Comparison of ENCODE assay signal across 1 cellular context in genomic region chr5:147539053-147539452, GRCh38.
TF ChIP-seq lines count a peak whose summit lies in the region.

No MANE protein-coding gene starts in this region.

TF ChIP-seq in SK-N-SH treated with all-trans-retinoic acid at 6 μM for 48 hours, 23 proteins besides CTCF, POLR2A, EP300 and RAD21 (continued from another document):
- TF ChIP-seq ZNF565 (CRISPR knock-in tag; conservative IDR thresholded peaks at IDR 0.05; ENCODE audit: low read depth) (no peak), ZFP3 (CRISPR knock-in tag; IDR thresholded peaks at IDR 0.05) (no peak), ZNF70 (CRISPR knock-in tag; IDR thresholded peaks at IDR 0.05) (no peak), ARNTL (CRISPR knock-in tag; IDR thresholded peaks at IDR 0.05; ENCODE audit: borderline replicate concordance, low read depth) (no peak), TSHZ2 (CRISPR knock-in tag; IDR thresholded peaks at IDR 0.05) (no peak), POU6F1 (CRISPR knock-in tag; IDR thresholded peaks at IDR 0.05; ENCODE audit: borderline replicate concordance, low read depth) (no peak), ESRRG (CRISPR knock-in tag; IDR thresholded peaks at IDR 0.05) (no peak), CREB5 (CRISPR knock-in tag; IDR thresholded peaks at IDR 0.05; ENCODE audit: low read depth) (no peak)
